ENCODE assay signal across 11 cellular contexts in the genomic region with DNA sequence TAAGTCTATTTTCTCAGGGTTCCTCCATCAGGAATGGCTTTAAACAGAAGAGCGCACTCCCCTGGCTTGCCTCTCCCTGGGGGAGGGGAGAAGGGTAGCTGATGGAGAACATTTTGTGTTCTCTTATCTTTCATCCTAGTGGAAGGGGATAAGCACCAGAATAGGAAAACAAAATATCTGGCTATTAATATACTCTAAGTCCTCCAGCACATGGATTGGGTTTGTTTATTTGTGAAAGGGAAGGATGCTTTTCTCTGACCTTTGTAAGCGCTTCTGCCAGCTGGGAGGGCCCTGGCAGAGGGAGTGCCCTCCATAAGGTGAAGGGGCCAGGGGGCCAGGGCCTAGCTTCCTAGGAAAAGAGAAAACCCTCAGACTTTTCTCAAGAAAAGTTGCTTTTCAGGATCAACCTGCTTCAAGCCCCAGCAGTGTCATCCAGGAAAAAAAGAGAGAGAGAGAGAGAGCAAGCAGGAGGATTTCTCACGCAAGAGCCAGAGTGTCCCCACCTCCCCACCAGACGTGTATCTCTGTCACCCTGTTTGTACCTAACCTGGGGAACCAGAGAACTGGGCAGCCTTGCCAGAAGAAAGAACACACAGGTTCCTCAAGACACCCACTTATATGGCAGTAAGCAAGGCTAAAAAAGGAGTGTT. TPM values are rescaled to one million over a fixed set of nuclear protein-coding genes. Genes with fewer than 3 reads are reported as not detected.
DNase-seq lines count a peak whose midpoint lies in the region; ATAC-seq and TF ChIP-seq lines count a peak whose summit lies in the region.
"Had no signal": no experiment of that assay in that cellular context is flagged by ENCODE, and none has a peak within 500 bp of the region (broad histone marks: within the 10 kb centered on the region; RNA-seq: fewer than 3 reads in every experiment).

No MANE protein-coding gene starts in this region.

- H3K4me3 Mint-ChIP-seq in memory B cell: no peak overlapping the region
- H3K4me3 Mint-ChIP-seq in chondrocyte (ENCODE audit: unreplicated experiment): no peak overlapping the region

- H3K27ac ChIP-seq in IMR-90 (ENCODE audit: insufficient read depth, low read length) (no peak overlapping the region), esophagus (ENCODE audit: low read depth in 2 of 2, low read length in 1 of 2) (peak overlapping the region; percentile 96 to 99), temporal lobe (ENCODE audit: low read depth, low read length) (peak overlapping the region; percentile 30)
- H3K27ac ChIP-seq: WERI-Rb-1 had no signal

- H3K9ac ChIP-seq in IMR-90 (ENCODE audit: low read depth, low read length): no peak overlapping the region

- ATAC-seq in IMR-90 (ENCODE audit: low read depth): no peak
- ATAC-seq in memory B cell (ENCODE audit: low read depth): no peak
- ATAC-seq in HG02852 (IDR thresholded peaks at IDR 0.05; ENCODE audit: unreplicated experiment): no peak

- H3K36me3 ChIP-seq in IMR-90 (ENCODE audit: control insufficient read depth, insufficient read depth, low read length) (0 out of 2 replicates have a peak, but pooled peaks cover 3% of the 10 kb centered on the region), esophagus (ENCODE audit: control insufficient read depth in 2 of 2, insufficient read depth in 2 of 2, low read length in 1 of 2) (no peaks in the 10 kb centered on the region)
- H3K36me3 ChIP-seq: WERI-Rb-1 had no signal

- in situ Hi-C loops in IMR-90 (cut with MboI; ENCODE audit: low sequenced_read_pairs): no loop called here

- TF ChIP-seq RAD21 in IMR-90 (IDR thresholded peaks at IDR 0.05; ENCODE audit: low read length): no peak

- H2AFZ ChIP-seq in IMR-90 (replicated peaks; ENCODE audit: low read length, poor library complexity): peak overlapping the region; percentile 67

- intact Hi-C loops in IMR-90 (cut with micrococcal nuclease): no loop called here

- peak overlapping the region; percentile 53; the same call in 1 of the 3 replicates for H2BK15ac ChIP-seq in IMR-90 (ENCODE audit: low read depth, low read length)

- peak overlapping the region; percentile 8 for H3K27ac Mint-ChIP-seq in memory B cell
- H3K27ac Mint-ChIP-seq in chondrocyte (ENCODE audit: unreplicated experiment): no peak overlapping the region

- H2BK5ac ChIP-seq in IMR-90 (ENCODE audit: low read depth, low read length, poor library complexity, severe bottlenecking): no peak overlapping the region

- no peak overlapping the region for H3K23ac ChIP-seq in IMR-90 (ENCODE audit: low read depth, low read length)

- TF ChIP-seq POLR2A in IMR-90 (IDR thresholded peaks at IDR 0.05; ENCODE audit: low read depth, low read length): no peak

- peaks cover 27% of the 10 kb centered on the region; the same call in 1 of the 2 replicates for H3K4me1 ChIP-seq in IMR-90 (ENCODE audit: control insufficient read depth, insufficient read depth, low read length)
- peaks cover 4 to 23% of the 10 kb centered on the region in 2 donors for H3K4me1 ChIP-seq in esophagus (ENCODE audit: control insufficient read depth in 2 of 2, insufficient read depth in 2 of 2, low read length in 1 of 2)

- H3K56ac ChIP-seq in IMR-90 (ENCODE audit: extremely low read depth, insufficient read depth, low read length): no peak overlapping the region

- H3K14ac ChIP-seq in IMR-90 (replicated peaks; ENCODE audit: low read depth, low read length): 0 out of 2 replicates have a peak overlapping the region, but pooled peaks have one; percentile 14

- peak overlapping the region in 1 of 2 experiments; percentile 40; a peak in 1 of 4 replicates for H4K8ac ChIP-seq in IMR-90 (ENCODE audit: low read depth in 2 of 2, low read length in 2 of 2)

- no peak overlapping the region for H3K4me2 ChIP-seq in IMR-90 (ENCODE audit: low read depth, low read length)

- BruUV-seq in IMR-90 (replicated peaks; lab: Mats Ljungman, UMichigan): no TSS peak

- H3K27me3 Mint-ChIP-seq in memory B cell (peaks cover 3% of the 10 kb centered on the region), chondrocyte (ENCODE audit: low read depth) (no peaks in the 10 kb centered on the region)

- 0 out of 4 replicates have a peak, but pooled peaks cover 0 to 4% of the 10 kb centered on the region in 2 experiments for H3K79me1 ChIP-seq in IMR-90 (ENCODE audit: low read depth in 1 of 2, low read length in 2 of 2)

- POLR2A ChIA-PET in IMR-90 (lab: Charles Lee; ENCODE audit: unreplicated experiment): no interaction called here

- peak overlapping the region; percentile 79; the same call in 1 of the 2 replicates for H2AK5ac ChIP-seq in IMR-90 (ENCODE audit: low read depth, low read length)

- CTCF ChIA-PET in IMR-90 (lab: Yijun Ruan, JAX): no interaction called here

- peaks cover 26% of the 10 kb centered on the region for H3K9me1 ChIP-seq in IMR-90 (ENCODE audit: insufficient read depth, low read length)

- no peaks in the 10 kb centered on the region for H3K27me3 ChIP-seq in IMR-90 (ENCODE audit: control insufficient read depth, insufficient read depth, low read length)
- no peaks in the 10 kb centered on the region for H3K27me3 ChIP-seq in esophagus (ENCODE audit: control insufficient read depth in 1 of 2, insufficient read depth in 2 of 2, low read length in 2 of 2)

- no peak for DNase-seq in IMR-90
- DNase-seq in memory B cell (ENCODE audit: low spot score in 2 of 2): no peak
- no peak for DNase-seq in NCI-H1092 treated with DMSO at 0.1 percent for 48 hours (lab: John Stamatoyannopoulos, UW)
- DNase-seq in chondrocyte (ENCODE audit: low spot score): no peak
- DNase-seq in NCI-H128 (lab: John Stamatoyannopoulos, UW; ENCODE audit: unreplicated experiment): no peak
- DNase-seq: GDM1, MV-4-11, WERI-Rb-1 had no signal

- H3K9me3 Mint-ChIP-seq in memory B cell (no peaks in the 10 kb centered on the region), chondrocyte (ENCODE audit: low read depth) (no peaks in the 10 kb centered on the region)

- no CpG with 5 or more reads among the region's 4 CpGs for WGBS in IMR-90 (ENCODE audit: extremely low coverage in 2 of 2, insufficient read length in 1 of 2), 2 experiments
- WGBS in esophagus, 2 donors: 44 to 48% methylated on average over 4 of the region's 4 CpGs

- H3K4ac ChIP-seq in IMR-90 (ENCODE audit: low read depth, low read length): peak overlapping the region; percentile 76

- H2AK9ac ChIP-seq in IMR-90 (replicated peaks; ENCODE audit: low read depth, low read length, poor library complexity): peak overlapping the region; percentile 60

- H3K4me3 ChIP-seq in IMR-90 (ENCODE audit: insufficient read depth, low read depth, low read length): no peak overlapping the region
- no peak overlapping the region for H3K4me3 ChIP-seq in esophagus (ENCODE audit: low read depth in 1 of 2, low read length in 2 of 2)

- H3K36me3 Mint-ChIP-seq in memory B cell (no peaks in the 10 kb centered on the region), chondrocyte (ENCODE audit: low read depth) (peaks cover 8% of the 10 kb centered on the region)

- no peak overlapping the region; the same call in 1 of the 2 replicates for H3K18ac ChIP-seq in IMR-90 (ENCODE audit: low read depth, low read length)

- no peaks in the 10 kb centered on the region for H3K9me3 ChIP-seq in IMR-90 (ENCODE audit: control insufficient read depth, insufficient read depth, low read length)
- no peaks in the 10 kb centered on the region for H3K9me3 ChIP-seq in esophagus (ENCODE audit: control insufficient read depth in 2 of 2, insufficient read depth in 1 of 2, low read depth in 1 of 2, low read length in 1 of 2)

- no peak for TF ChIP-seq CTCF in IMR-90 (conservative IDR thresholded peaks at IDR 0.05; ENCODE audit: low read depth, low read length)
- no peak for TF ChIP-seq CTCF in chondrocyte (IDR thresholded peaks at IDR 0.05)

- peak overlapping the region; percentile 39 for H4K91ac ChIP-seq in IMR-90 (ENCODE audit: insufficient read depth, low read depth, low read length)

- no peak overlapping the region for H4K5ac ChIP-seq in IMR-90 (ENCODE audit: low read depth, low read length)

- peak overlapping the region; percentile 61 for H2BK120ac ChIP-seq in IMR-90 (ENCODE audit: low read depth, low read length)

- no peaks in the 10 kb centered on the region for H4K20me1 ChIP-seq in IMR-90 (ENCODE audit: insufficient read depth, low read length)

- peaks cover 5% of the 10 kb centered on the region for H3K4me1 Mint-ChIP-seq in memory B cell
- H3K4me1 Mint-ChIP-seq in chondrocyte (ENCODE audit: low read depth): peaks cover 42% of the 10 kb centered on the region

- peak overlapping the region; percentile 85 for H2BK20ac ChIP-seq in IMR-90 (ENCODE audit: low read depth, low read length)

- dilution Hi-C loops in IMR-90 (cut with HindIII; ENCODE audit: low sequenced_read_pairs, unreplicated experiment): no loop called here

TF ChIP-seq in IMR-90, 13 proteins besides CTCF, POLR2A, EP300 and RAD21 (continues in another document):
- TF ChIP-seq RCOR1 (IDR thresholded peaks at IDR 0.05; ENCODE audit: insufficient replicate concordance, low read length): no peak
- no peak for TF ChIP-seq FOS (IDR thresholded peaks at IDR 0.05; ENCODE audit: low read depth, low read length)
- no peak for TF ChIP-seq MAFK (IDR thresholded peaks at IDR 0.05; ENCODE audit: low read depth, low read length)
- TF ChIP-seq NFE2L2 (IDR thresholded peaks at IDR 0.05; ENCODE audit: low read depth, low read length): no peak
- no peak for TF ChIP-seq CHD1 (IDR thresholded peaks at IDR 0.05; ENCODE audit: low read depth, low read length)
- no peak for TF ChIP-seq MXI1 (IDR thresholded peaks at IDR 0.05; ENCODE audit: borderline replicate concordance, low read depth, low read length)
- TF ChIP-seq, protein P1, sequence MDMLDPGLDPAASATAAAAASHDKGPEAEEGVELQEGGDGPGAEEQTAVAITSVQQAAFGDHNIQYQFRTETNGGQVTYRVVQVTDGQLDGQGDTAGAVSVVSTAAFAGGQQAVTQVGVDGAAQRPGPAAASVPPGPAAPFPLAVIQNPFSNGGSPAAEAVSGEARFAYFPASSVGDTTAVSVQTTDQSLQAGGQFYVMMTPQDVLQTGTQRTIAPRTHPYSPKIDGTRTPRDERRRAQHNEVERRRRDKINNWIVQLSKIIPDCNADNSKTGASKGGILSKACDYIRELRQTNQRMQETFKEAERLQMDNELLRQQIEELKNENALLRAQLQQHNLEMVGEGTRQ (IDR thresholded peaks at IDR 0.05; ENCODE audit: low read depth, low read length): no peak
- TF ChIP-seq SMC3 (IDR thresholded peaks at IDR 0.05; ENCODE audit: low read depth, low read length): no peak

RNA-seq across cellular contexts. Expression of a gene that starts 34.2 kb away (rescaled TPM):
- total RNA-seq in IMR-90 (2012; rRNA removed) (225 and 230 TPM in 2 replicates), temporal lobe (169 TPM), chondrocyte (163 to 218 TPM (median 216 TPM) in 3 replicates)
- polyA plus RNA-seq in IMR-90 (2012; rRNA removed) (148 and 166 TPM in 2 replicates), esophagus (100 to 1,000 TPM in 1 of 2 donors, 10 to 100 TPM in 1; 40.7 to 102 TPM)
- polyA plus RNA-seq in IMR-90 (2012; cell fraction: cytosol; rRNA removed): 96.0 and 107 TPM in 2 replicates
- polyA plus RNA-seq in IMR-90 (2012; cell fraction: nucleus; rRNA removed; ENCODE audit: low replicate concordance): 278 and 358 TPM in 2 replicates
